ENCODE assay signal across 15 cellular contexts in genomic region chr7:135232720-135233119, GRCh38. TPM values are rescaled to one million over a fixed set of nuclear protein-coding genes. Genes with fewer than 3 reads are reported as not detected.
A peak's percentile ranks its signal among the peaks of the same experiment; 100 is the strongest.
DNase-seq lines count a peak whose midpoint lies in the region; ATAC-seq and TF ChIP-seq lines count a peak whose summit lies in the region.
"Had no signal": no experiment of that assay in that cellular context is flagged by ENCODE, and none has a peak within 500 bp of the region (broad histone marks: within the 10 kb centered on the region; RNA-seq: fewer than 3 reads in every experiment).

No MANE protein-coding gene starts in this region.

- no peak for TF ChIP-seq CTCF in HEK293 (tag by site-specific recombination; IDR thresholded peaks at IDR 0.05)

- no peaks in the 10 kb centered on the region for H3K4me1 ChIP-seq in HEK293 (ENCODE audit: control insufficient read depth, insufficient read depth, low read length)
- H3K4me1 ChIP-seq: upper lobe of right lung had no signal

- no peak overlapping the region for H3K27ac ChIP-seq in HEK293 (ENCODE audit: extremely low read depth, low read depth, low read length)
- H3K27ac ChIP-seq: HL-60, upper lobe of right lung had no signal

- H3K9me3 ChIP-seq in HEK293 (ENCODE audit: control insufficient read depth, insufficient read depth, low read depth, low read length), result no peaks in the 10 kb centered on the region
- H3K9me3 ChIP-seq: mucosa of descending colon, upper lobe of right lung had no signal

- CTCF ChIA-PET in HEK293 (lab: Yijun Ruan, JAX), result interaction anchor here (0.6 to 0.9 kb wide), 2 partner anchors 42 to 437 kb away, joined by 3 read pairs; no protein-coding TSS in a partner anchor

- DNase-seq in NCI-H2171 treated with DMSO at 0.1 percent for 48 hours (lab: John Stamatoyannopoulos, UW), result peak; percentile 8
- DNase-seq in NCI-H2171 (lab: John Stamatoyannopoulos, UW), result no peak
- DNase-seq in SK-N-DZ (ENCODE audit: low spot score), result peak; percentile 61
- DNase-seq in islet precursor cell, result peak; percentile 51
- no peak for DNase-seq in NCI-H2081 treated with DMSO at 0.1 percent for 48 hours (lab: John Stamatoyannopoulos, UW)
- DNase-seq: GF-D8, mucosa of descending colon, NCI-H1436 treated with DMSO at 0.1 percent for 48 hours, retina, upper lobe of right lung had no signal

- no peaks in the 10 kb centered on the region for H3K36me3 ChIP-seq in HEK293 (ENCODE audit: control insufficient read depth in 2 of 2, insufficient read depth in 1 of 2, low read length in 2 of 2)
- H3K36me3 ChIP-seq: upper lobe of right lung had no signal

- ATAC-seq in HG02870 (IDR thresholded peaks at IDR 0.05; ENCODE audit: unreplicated experiment), result no peak
- no peak for ATAC-seq in HG03175 (IDR thresholded peaks at IDR 0.05; ENCODE audit: unreplicated experiment)
- ATAC-seq: mucosa of descending colon, Right ventricle myocardium inferior, upper lobe of right lung had no signal

- POLR2A ChIA-PET in HEK293 (lab: Yijun Ruan, JAX), result no interaction called here

- no peak overlapping the region for H3K4me3 ChIP-seq in HEK293 (ENCODE audit: low read depth, low read length)
- H3K4me3 ChIP-seq: mucosa of descending colon, upper lobe of right lung had no signal

TF ChIP-seq in HEK293, 187 proteins besides CTCF, POLR2A, EP300 and RAD21:
- peak; percentile 100 for TF ChIP-seq KLF7 (tag by site-specific recombination; IDR thresholded peaks at IDR 0.05; ENCODE audit: borderline replicate concordance)
- TF ChIP-seq KLF1 (tag by site-specific recombination; IDR thresholded peaks at IDR 0.05), result peak; percentile 40
- TF ChIP-seq, protein P1, sequence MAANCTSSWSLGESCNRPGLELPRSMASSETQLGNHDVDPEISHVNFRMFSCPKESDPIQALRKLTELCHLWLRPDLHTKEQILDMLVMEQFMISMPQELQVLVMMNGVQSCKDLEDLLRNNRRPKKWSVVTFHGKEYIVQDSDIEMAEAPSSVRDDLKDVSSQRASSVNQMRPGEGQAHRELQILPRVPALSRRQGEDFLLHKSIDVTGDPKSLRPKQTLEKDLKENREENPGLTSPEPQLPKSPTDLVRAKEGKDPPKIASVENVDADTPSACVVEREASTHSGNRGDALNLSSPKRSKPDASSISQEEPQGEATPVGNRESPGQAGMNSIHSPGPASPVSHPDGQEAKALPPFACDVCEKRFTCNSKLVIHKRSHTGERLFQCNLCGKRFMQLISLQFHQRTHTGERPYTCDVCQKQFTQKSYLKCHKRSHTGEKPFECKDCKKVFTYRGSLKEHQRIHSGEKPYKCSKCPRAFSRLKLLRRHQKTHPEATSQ (tag by site-specific recombination; IDR thresholded peaks at IDR 0.05), result no peak
- 0 out of 2 replicates have a peak, but pooled peaks have one; percentile 28 for TF ChIP-seq KLF8 (tag by site-specific recombination; IDR thresholded peaks at IDR 0.05)

RNA-seq across cellular contexts. Expression of gene STRA8, which starts 0.9 kb away (rescaled TPM):
- polyA plus RNA-seq in SK-N-DZ (2014; cell fraction: cytosol; rRNA removed), result not detected in 2 replicates
- not detected in 2 replicates for polyA plus RNA-seq in SK-N-DZ (2014; cell fraction: nucleus; rRNA removed)

RNA-seq across cellular contexts. Expression of gene WDR91, which starts 21.4 kb away (rescaled TPM):
- polyA plus RNA-seq in SK-N-DZ (2014; cell fraction: cytosol; rRNA removed), result 16.3 and 25.1 TPM in 2 replicates
- 22.8 and 28.8 TPM in 2 replicates for polyA plus RNA-seq in SK-N-DZ (2014; cell fraction: nucleus; rRNA removed)

Comparison
In these comparisons a context has a peak if more than half of its experiments do, and no peak if none do; other contexts are left out.
1. DNase-seq: peak in NCI-H2171 treated with DMSO at 0.1 percent for 48 hours (single experiment), SK-N-DZ (single experiment) and islet precursor cell (single experiment); none in NCI-H2171 (single experiment) and NCI-H2081 treated with DMSO at 0.1 percent for 48 hours (single experiment).